Comparison of ENCODE assay signal across 26 cellular contexts in the genomic region with DNA sequence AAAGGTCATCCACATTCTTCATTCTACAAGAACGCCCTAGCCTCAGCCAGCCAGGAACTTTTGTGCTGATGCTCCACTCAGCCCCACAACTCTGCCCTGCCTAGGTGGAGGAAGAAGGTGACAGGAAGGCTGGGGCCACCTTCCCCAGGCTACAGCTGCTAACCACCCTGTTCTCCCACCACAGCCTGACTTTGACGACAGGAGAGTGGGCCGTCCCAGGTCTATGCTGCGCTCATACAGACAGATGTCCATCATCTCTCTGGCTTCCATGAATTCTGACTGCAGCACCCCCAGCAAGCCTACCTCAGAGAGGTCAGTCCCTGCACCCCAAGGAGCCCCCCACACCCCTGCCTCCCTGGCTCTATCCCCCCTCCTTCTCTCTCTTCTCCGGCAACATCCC. TPM values are rescaled to one million over a fixed set of nuclear protein-coding genes. Genes with fewer than 3 reads are reported as not detected.
"Had no signal": no experiment of that assay in that cellular context is flagged by ENCODE, and none has a peak within 500 bp of the region (broad histone marks: within the 10 kb centered on the region; RNA-seq: fewer than 3 reads in every experiment).

No MANE protein-coding gene starts in this region.

- H3K4me1 Mint-ChIP-seq: IgD-negative memory B cell had no signal

- H3K9me3 Mint-ChIP-seq: IgD-negative memory B cell had no signal

- H3K4me3 ChIP-seq: K562, SJSA1, SK-N-MC had no signal

- H3K27me3 Mint-ChIP-seq: IgD-negative memory B cell had no signal

- ATAC-seq: K562 had no signal

- DNase-seq: Kasumi-1, MM.1S, NCI-H1092 treated with DMSO at 0.1 percent for 48 hours, NCI-H1436, NCI-H187, NCI-H2029, NCI-H2081 treated with DMSO at 0.1 percent for 48 hours, NCI-H2171, NCI-H226, NCI-H446, NCI-H510A, NCI-H524 treated with DMSO at 0.1 percent for 48 hours, NCI-H69, NCI-H774, Right ventricle myocardium superior, RPMI8226, SIG-M5 had no signal

- H3K27ac ChIP-seq: HL-60, KMS-11, SJSA1, SK-N-MC had no signal

- H3K36me3 ChIP-seq: SJSA1 had no signal

- H3K9me3 ChIP-seq: SJSA1 had no signal

- H3K4me3 Mint-ChIP-seq: IgD-negative memory B cell had no signal

- H3K4me1 ChIP-seq: SJSA1 had no signal

- FAIRE-seq: HTR-8/SVneo, K562, RCC 7860 had no signal

RNA-seq across cellular contexts. Expression of a gene that starts 28.2 kb away (rescaled TPM):
- total RNA-seq: K562, M059J, Right ventricle myocardium superior, SJSA1 had no signal
- polyA plus RNA-seq: IgD-negative memory B cell, K562 had no signal
